ENCODE assay signal across 1 cellular context in the genomic region with DNA sequence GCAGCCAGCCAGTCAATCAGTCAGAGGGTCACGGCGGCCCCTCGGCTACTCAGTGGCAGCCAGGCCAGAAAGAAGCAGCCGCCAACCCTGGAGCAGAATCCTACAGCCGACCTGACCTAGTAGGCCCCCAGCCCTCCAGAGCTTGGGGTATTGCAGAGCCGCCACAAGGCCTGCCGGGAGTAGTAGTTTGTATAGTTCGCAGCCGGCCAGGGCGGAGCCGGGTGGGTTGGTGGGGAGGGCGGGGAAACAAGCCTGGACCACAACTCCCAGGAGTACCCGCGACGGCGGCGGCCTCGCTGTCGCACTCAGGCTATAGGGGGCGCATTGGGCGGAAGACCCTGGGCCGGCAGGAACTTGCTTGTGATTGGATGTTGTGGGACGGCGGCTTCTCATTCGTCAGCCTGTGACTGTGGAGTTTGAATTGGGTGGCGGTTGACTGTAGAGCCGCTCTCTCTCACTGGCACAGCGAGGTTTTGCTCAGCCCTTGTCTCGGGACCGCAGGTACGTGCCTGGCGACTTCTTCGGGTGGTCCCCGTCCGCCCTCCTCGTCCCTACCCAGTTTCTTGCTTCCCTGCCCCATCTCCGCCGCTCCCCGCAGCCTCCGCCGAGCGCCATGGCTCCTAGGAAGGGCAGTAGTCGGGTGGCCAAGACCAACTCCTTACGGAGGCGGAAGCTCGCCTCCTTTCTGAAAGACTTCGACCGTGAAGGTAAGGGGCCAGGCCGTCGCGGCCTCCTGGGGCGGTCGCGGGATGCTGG.
TF ChIP-seq lines count a peak whose summit lies in the region.

Gene CDCA8 (plus strand): TSS at position 439 of the 756 bp plus-strand sequence. CDS start 175 bp downstream, at position 614.

TF ChIP-seq in K562, 482 proteins besides CTCF, POLR2A, EP300 and RAD21 (continued from another document and continues in another):
- TF ChIP-seq GTF2A2 (tag; IDR thresholded peaks at IDR 0.05): no peak
- TF ChIP-seq ZSCAN32 (CRISPR knock-in tag; IDR thresholded peaks at IDR 0.05): no peak
- TF ChIP-seq, protein P1, sequence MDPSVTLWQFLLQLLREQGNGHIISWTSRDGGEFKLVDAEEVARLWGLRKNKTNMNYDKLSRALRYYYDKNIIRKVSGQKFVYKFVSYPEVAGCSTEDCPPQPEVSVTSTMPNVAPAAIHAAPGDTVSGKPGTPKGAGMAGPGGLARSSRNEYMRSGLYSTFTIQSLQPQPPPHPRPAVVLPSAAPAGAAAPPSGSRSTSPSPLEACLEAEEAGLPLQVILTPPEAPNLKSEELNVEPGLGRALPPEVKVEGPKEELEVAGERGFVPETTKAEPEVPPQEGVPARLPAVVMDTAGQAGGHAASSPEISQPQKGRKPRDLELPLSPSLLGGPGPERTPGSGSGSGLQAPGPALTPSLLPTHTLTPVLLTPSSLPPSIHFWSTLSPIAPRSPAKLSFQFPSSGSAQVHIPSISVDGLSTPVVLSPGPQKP (CRISPR knock-in tag; IDR thresholded peaks at IDR 0.05): no peak
- TF ChIP-seq CREB1 (IDR thresholded peaks at IDR 0.05): peak; percentile 89
- peak; percentile 93 for TF ChIP-seq CREB1 (CRISPR knock-in tag; IDR thresholded peaks at IDR 0.05)
- TF ChIP-seq TAF7 (tag; IDR thresholded peaks at IDR 0.05): 0 out of 2 replicates have a peak, but pooled peaks have one; percentile 24
- TF ChIP-seq NR2F6 (CRISPR knock-in tag; IDR thresholded peaks at IDR 0.05): no peak
- peak; percentile 71 for TF ChIP-seq JUND (IDR thresholded peaks at IDR 0.05; ENCODE audit: borderline replicate concordance, low read depth, low read length)
- peak; percentile 48; the same call in 1 of the 3 replicates for TF ChIP-seq JUND (tag; IDR thresholded peaks at IDR 0.05; ENCODE audit: borderline replicate concordance, low read depth, low read length)
- TF ChIP-seq TFE3 (CRISPR knock-in tag; IDR thresholded peaks at IDR 0.05): no peak
- TF ChIP-seq, protein P2, sequence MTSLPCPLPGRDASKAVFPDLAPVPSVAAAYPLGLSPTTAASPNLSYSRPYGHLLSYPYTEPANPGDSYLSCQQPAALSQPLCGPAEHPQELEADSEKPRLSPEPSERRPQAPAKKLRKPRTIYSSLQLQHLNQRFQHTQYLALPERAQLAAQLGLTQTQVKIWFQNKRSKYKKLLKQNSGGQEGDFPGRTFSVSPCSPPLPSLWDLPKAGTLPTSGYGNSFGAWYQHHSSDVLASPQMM (CRISPR knock-in tag; IDR thresholded peaks at IDR 0.05): no peak
- peak; percentile 75 for TF ChIP-seq NFRKB (IDR thresholded peaks at IDR 0.05; ENCODE audit: low read depth)
- TF ChIP-seq ZBTB8A (IDR thresholded peaks at IDR 0.05; ENCODE audit: partially characterized antibody): no peak
- no peak for TF ChIP-seq ETS2 (tag; IDR thresholded peaks at IDR 0.05; ENCODE audit: borderline replicate concordance, poor library complexity, severe bottlenecking)
- TF ChIP-seq, protein P3, sequence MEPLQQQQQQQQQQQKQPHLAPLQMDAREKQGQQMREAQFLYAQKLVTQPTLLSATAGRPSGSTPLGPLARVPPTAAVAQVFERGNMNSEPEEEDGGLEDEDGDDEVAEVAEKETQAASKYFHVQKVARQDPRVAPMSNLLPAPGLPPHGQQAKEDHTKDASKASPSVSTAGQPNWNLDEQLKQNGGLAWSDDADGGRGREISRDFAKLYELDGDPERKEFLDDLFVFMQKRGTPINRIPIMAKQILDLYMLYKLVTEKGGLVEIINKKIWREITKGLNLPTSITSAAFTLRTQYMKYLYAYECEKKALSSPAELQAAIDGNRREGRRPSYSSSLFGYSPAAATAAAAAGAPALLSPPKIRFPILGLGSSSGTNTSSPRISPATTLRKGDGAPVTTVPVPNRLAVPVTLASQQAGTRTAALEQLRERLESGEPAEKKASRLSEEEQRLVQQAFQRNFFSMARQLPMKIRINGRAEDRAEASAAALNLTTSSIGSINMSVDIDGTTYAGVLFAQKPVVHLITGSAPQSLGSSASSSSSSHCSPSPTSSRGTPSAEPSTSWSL (CRISPR knock-in tag; IDR thresholded peaks at IDR 0.05; ENCODE audit: borderline replicate concordance): no peak
- peak in 1 of 2 experiments; percentile 61; a peak in 2 of 3 replicates for TF ChIP-seq CBX3 (IDR thresholded peaks at IDR 0.05; ENCODE audit: borderline replicate concordance in 1 of 2, low read length in 2 of 2)
- TF ChIP-seq ZNF41 (CRISPR knock-in tag; conservative IDR thresholded peaks at IDR 0.05): no peak
- no peak for TF ChIP-seq DACH1 (IDR thresholded peaks at IDR 0.05; ENCODE audit: partially characterized antibody)
- no peak for TF ChIP-seq ZNF384 (IDR thresholded peaks at IDR 0.05; ENCODE audit: low read depth, low read length)
- TF ChIP-seq CHD1 (IDR thresholded peaks at IDR 0.05; ENCODE audit: low read length): no peak
- no peak for TF ChIP-seq SAFB (IDR thresholded peaks at IDR 0.05; ENCODE audit: borderline replicate concordance, low read depth, low read length)
- TF ChIP-seq SETDB1 (IDR thresholded peaks at IDR 0.05; ENCODE audit: low read length): no peak
- TF ChIP-seq TAF15 (IDR thresholded peaks at IDR 0.05; ENCODE audit: low read depth, low read length): no peak
- no peak for TF ChIP-seq KLF10 (CRISPR knock-in tag; IDR thresholded peaks at IDR 0.05)
- TF ChIP-seq RBM22 (IDR thresholded peaks at IDR 0.05; ENCODE audit: low read depth, low read length, poor library complexity, severe bottlenecking): no peak
- TF ChIP-seq TOE1 (IDR thresholded peaks at IDR 0.05; ENCODE audit: borderline replicate concordance): no peak
- peak; percentile 92 for TF ChIP-seq TOE1 (CRISPR knock-in tag; IDR thresholded peaks at IDR 0.05; ENCODE audit: borderline replicate concordance, low read depth)
- TF ChIP-seq ATF4 (CRISPR knock-in tag; IDR thresholded peaks at IDR 0.05): no peak
- no peak for TF ChIP-seq ZNF280B (CRISPR knock-in tag; IDR thresholded peaks at IDR 0.05)
- peak; percentile 81 for TF ChIP-seq FOS (IDR thresholded peaks at IDR 0.05; ENCODE audit: extremely low read depth, insufficient read length)
- no peak for TF ChIP-seq ZNF695 (CRISPR knock-in tag; IDR thresholded peaks at IDR 0.05)
- TF ChIP-seq, protein P4, sequence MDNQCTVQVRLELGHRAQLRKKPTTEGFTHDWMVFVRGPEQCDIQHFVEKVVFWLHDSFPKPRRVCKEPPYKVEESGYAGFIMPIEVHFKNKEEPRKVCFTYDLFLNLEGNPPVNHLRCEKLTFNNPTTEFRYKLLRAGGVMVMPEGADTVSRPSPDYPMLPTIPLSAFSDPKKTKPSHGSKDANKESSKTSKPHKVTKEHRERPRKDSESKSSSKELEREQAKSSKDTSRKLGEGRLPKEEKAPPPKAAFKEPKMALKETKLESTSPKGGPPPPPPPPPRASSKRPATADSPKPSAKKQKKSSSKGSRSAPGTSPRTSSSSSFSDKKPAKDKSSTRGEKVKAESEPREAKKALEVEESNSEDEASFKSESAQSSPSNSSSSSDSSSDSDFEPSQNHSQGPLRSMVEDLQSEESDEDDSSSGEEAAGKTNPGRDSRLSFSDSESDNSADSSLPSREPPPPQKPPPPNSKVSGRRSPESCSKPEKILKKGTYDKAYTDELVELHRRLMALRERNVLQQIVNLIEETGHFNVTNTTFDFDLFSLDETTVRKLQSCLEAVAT (IDR thresholded peaks at IDR 0.05): peak in 1 of 2 experiments; percentile 89; a peak in 2 of 4 replicates
- no peak for TF ChIP-seq ZNF274 (IDR thresholded peaks at IDR 0.05; ENCODE audit: borderline replicate concordance, low read depth, low read length)
- 0 out of 4 replicates have a peak, but pooled peaks of 1 of the 2 experiments have one; percentile 47 for TF ChIP-seq ARNT (IDR thresholded peaks at IDR 0.05)
- peak; percentile 75; the same call in 1 of the 2 replicates for TF ChIP-seq FOXP1 (CRISPR knock-in tag; IDR thresholded peaks at IDR 0.05)
- no peak for TF ChIP-seq CREBBP (IDR thresholded peaks at IDR 0.05; ENCODE audit: low read depth, low read length)
- TF ChIP-seq ELF1 (tag; IDR thresholded peaks at IDR 0.05): peak; percentile 95
- TF ChIP-seq ZHX1 (conservative IDR thresholded peaks at IDR 0.05; ENCODE audit: low read length): no peak
- no peak for TF ChIP-seq PRMT5 (CRISPR knock-in tag; IDR thresholded peaks at IDR 0.05)
- TF ChIP-seq TCFL5 (CRISPR knock-in tag; conservative IDR thresholded peaks at IDR 0.05): no peak
- TF ChIP-seq RBM34 (IDR thresholded peaks at IDR 0.05; ENCODE audit: borderline replicate concordance, insufficient read depth, low read length): no peak
- TF ChIP-seq POLR3G (IDR thresholded peaks at IDR 0.05; ENCODE audit: extremely low read depth, insufficient read length, insufficient replicate concordance): no peak
- TF ChIP-seq KLF1 (tag; IDR thresholded peaks at IDR 0.05): no peak
- peak; percentile 40 for TF ChIP-seq TAF9B (IDR thresholded peaks at IDR 0.05; ENCODE audit: partially characterized antibody)
- no peak for TF ChIP-seq SNAPC5 (CRISPR knock-in tag; IDR thresholded peaks at IDR 0.05)
- no peak for TF ChIP-seq GATAD2A (IDR thresholded peaks at IDR 0.05)
- TF ChIP-seq HNRNPL (IDR thresholded peaks at IDR 0.05; ENCODE audit: low read depth, low read length): no peak
- no peak for TF ChIP-seq HNRNPH1 (optimal IDR thresholded peaks at IDR 0.05; ENCODE audit: low read depth, low read length)
- peak; percentile 74; the same call in 1 of the 2 replicates for TF ChIP-seq PHB (CRISPR knock-in tag; IDR thresholded peaks at IDR 0.05)
- no peak for TF ChIP-seq SIRT6 (IDR thresholded peaks at IDR 0.05; ENCODE audit: low read depth, low read length)
